In genomic region chr7:95859434-95859833, GRCh38 we compare ENCODE assay signal across 1 cellular context.
TF ChIP-seq lines count a peak whose summit lies in the region.

No MANE protein-coding gene starts in this region.

TF ChIP-seq in IMR-90, 13 proteins besides CTCF, POLR2A, EP300 and RAD21 (continued from another document):
- TF ChIP-seq MAZ (IDR thresholded peaks at IDR 0.05; ENCODE audit: borderline replicate concordance, low read depth, low read length) (no peak), CEBPB (IDR thresholded peaks at IDR 0.05; ENCODE audit: low read depth, low read length) (no peak), NFE2L2 (IDR thresholded peaks at IDR 0.05; ENCODE audit: low read depth, low read length) (no peak), CHD1 (IDR thresholded peaks at IDR 0.05; ENCODE audit: low read depth, low read length) (no peak), USF2 (IDR thresholded peaks at IDR 0.05; ENCODE audit: low read depth, low read length) (no peak)
